Comparison of ENCODE assay signal across 1 cellular context in genomic region chr1:18485227-18485626, GRCh38.
TF ChIP-seq lines count a peak whose summit lies in the region.

No MANE protein-coding gene starts in this region.

TF ChIP-seq in H1, 55 proteins besides CTCF, POLR2A, EP300 and RAD21:
- TF ChIP-seq, protein P1, sequence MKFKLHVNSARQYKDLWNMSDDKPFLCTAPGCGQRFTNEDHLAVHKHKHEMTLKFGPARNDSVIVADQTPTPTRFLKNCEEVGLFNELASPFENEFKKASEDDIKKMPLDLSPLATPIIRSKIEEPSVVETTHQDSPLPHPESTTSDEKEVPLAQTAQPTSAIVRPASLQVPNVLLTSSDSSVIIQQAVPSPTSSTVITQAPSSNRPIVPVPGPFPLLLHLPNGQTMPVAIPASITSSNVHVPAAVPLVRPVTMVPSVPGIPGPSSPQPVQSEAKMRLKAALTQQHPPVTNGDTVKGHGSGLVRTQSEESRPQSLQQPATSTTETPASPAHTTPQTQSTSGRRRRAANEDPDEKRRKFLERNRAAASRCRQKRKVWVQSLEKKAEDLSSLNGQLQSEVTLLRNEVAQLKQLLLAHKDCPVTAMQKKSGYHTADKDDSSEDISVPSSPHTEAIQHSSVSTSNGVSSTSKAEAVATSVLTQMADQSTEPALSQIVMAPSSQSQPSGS (IDR thresholded peaks at IDR 0.05; ENCODE audit: low read length): no peak
- TF ChIP-seq SP1 (IDR thresholded peaks at IDR 0.05; ENCODE audit: low read depth, low read length): no peak
- no peak for TF ChIP-seq CHD2 (IDR thresholded peaks at IDR 0.05; ENCODE audit: low read length)
